In the genomic region with DNA sequence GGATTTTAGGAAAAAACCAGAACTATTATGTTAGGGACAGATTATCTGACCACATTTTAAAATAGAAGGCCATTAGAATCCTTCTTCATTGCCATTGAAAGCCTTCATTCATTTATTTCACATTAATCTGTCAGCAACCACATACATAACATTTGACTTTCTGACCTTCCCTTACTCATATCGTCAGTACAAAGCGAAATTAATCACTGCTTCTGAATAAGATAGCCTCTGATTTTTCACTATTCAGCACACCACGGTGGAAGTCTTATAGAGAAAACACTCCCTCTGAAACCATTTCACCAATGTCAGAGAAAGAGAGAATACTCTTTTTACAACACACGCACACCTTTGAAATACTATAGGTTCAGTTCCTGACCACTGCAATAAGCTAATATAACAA, we compare ENCODE assay signal across 18 cellular contexts.
A peak's percentile ranks its signal among the peaks of the same experiment; 100 is the strongest.
DNase-seq lines count a peak whose midpoint lies in the region; TF ChIP-seq lines count a peak whose summit lies in the region.
"Had no signal": no experiment of that assay in that cellular context is flagged by ENCODE, and none has a peak within 500 bp of the region (broad histone marks: within the 10 kb centered on the region; RNA-seq: fewer than 3 reads in every experiment).

No MANE protein-coding gene starts in this region.

- H3K4me3 ChIP-seq in endocrine pancreas (ENCODE audit: control insufficient read depth, insufficient read depth, low read length) (peak overlapping the region; percentile 53), right atrium auricular region (no peak overlapping the region)
- H3K4me3 ChIP-seq: BLaER1, HAP-1 had no signal

- H3K36me3 ChIP-seq in endocrine pancreas (ENCODE audit: control insufficient read depth, insufficient read depth, low read length) (no peaks in the 10 kb centered on the region), right atrium auricular region (no peaks in the 10 kb centered on the region)
- H3K36me3 ChIP-seq: BLaER1, HAP-1 had no signal

- TF ChIP-seq CTCF in right atrium auricular region (IDR thresholded peaks at IDR 0.05), result no peak

- H3K9ac ChIP-seq in endocrine pancreas (ENCODE audit: control insufficient read depth, insufficient read depth, low read length), result no peak overlapping the region
- H3K9ac ChIP-seq: BLaER1 had no signal

- H3K9me3 ChIP-seq in endocrine pancreas (ENCODE audit: control insufficient read depth, low read length) (no peaks in the 10 kb centered on the region), right atrium auricular region (no peaks in the 10 kb centered on the region)
- H3K9me3 ChIP-seq: BLaER1, HAP-1 had no signal

- DNase-seq in COLO829 (ENCODE audit: low spot score), result peak; percentile 57
- DNase-seq in M059J (ENCODE audit: low read depth), result peak; percentile 45
- peak; percentile 43 for DNase-seq in foreskin melanocyte
- no peak for DNase-seq in HuH-7.5 (ENCODE audit: low spot score)
- no peak for DNase-seq in germinal center (ENCODE audit: low spot score)
- no peak for DNase-seq in NAMALWA (ENCODE audit: low spot score)
- no peak for DNase-seq in right atrium auricular region (ENCODE audit: low spot score)
- DNase-seq: CD4-positive, CD25-positive, alpha-beta regulatory T cell; CD8-positive, alpha-beta T cell; DMS53; DMS79 treated with DMSO at 0.1 percent for 48 hours; GF-D8; GOT3 had no signal

- no peaks in the 10 kb centered on the region for H3K27me3 ChIP-seq in endocrine pancreas (ENCODE audit: control insufficient read depth, insufficient read depth, low read length)
- no peaks in the 10 kb centered on the region for H3K27me3 ChIP-seq in right atrium auricular region
- H3K27me3 ChIP-seq: BLaER1 had no signal

- H3K4me1 ChIP-seq in endocrine pancreas (ENCODE audit: control insufficient read depth, insufficient read depth, low read length), result no peaks in the 10 kb centered on the region
- no peaks in the 10 kb centered on the region for H3K4me1 ChIP-seq in right atrium auricular region
- H3K4me1 ChIP-seq: BLaER1, HAP-1 had no signal

- H3K27ac ChIP-seq in right atrium auricular region, result no peak overlapping the region
- H3K27ac ChIP-seq: 22Rv1, BLaER1, C4-2B had no signal

Comparison
In these comparisons a context has a peak if more than half of its experiments do, and no peak if none do; other contexts are left out.
1. DNase-seq: peak in COLO829 (single experiment), M059J (single experiment) and foreskin melanocyte (single experiment); none in HuH-7.5 (single experiment), germinal center (single experiment), NAMALWA (single experiment) and right atrium auricular region (single experiment).